Comparison of ENCODE assay signal across 15 cellular contexts in genomic region chr17:69637399-69638165, GRCh38.
DNase-seq lines count a peak whose midpoint lies in the region; ATAC-seq lines count a peak whose summit lies in the region.
"Had no signal": no experiment of that assay in that cellular context is flagged by ENCODE, and none has a peak within 500 bp of the region (broad histone marks: within the 10 kb centered on the region; RNA-seq: fewer than 3 reads in every experiment).

No MANE protein-coding gene starts in this region.

- peaks cover 27% of the 10 kb centered on the region for H3K4me1 ChIP-seq in adipocyte (ENCODE audit: control insufficient read depth, insufficient read depth, low read length)

- H3K4me3 ChIP-seq in adipocyte (ENCODE audit: low read length) (no peak overlapping the region), skeletal muscle cell (ENCODE audit: low read depth, low read length) (no peak overlapping the region)

- no peak overlapping the region for H3K9ac ChIP-seq in adipocyte (ENCODE audit: low read length)

- DNase-seq in G401 (ENCODE audit: low spot score), result peak; percentile 15
- DNase-seq in adipocyte (ENCODE audit: low read depth), result peak; percentile 39
- peak; percentile 5 for DNase-seq in globus pallidus (ENCODE audit: low spot score)
- DNase-seq in skeletal muscle cell (ENCODE audit: low read depth), result peak; percentile 82
- DNase-seq in stimulated activated naive CD4-positive, alpha-beta T cell treated with Interleukin-2 at 50 U/mL for 16 hours (lab: John Stamatoyannopoulos, UW), result no peak
- no peak for DNase-seq in DMS153 (lab: John Stamatoyannopoulos, UW)
- DNase-seq: activated CD4-positive, alpha-beta T cell treated with anti-CD3 and anti-CD28 coated beads, Interleukin-2, amount 10 ng/mL, durations not matched to agents 24 days and 14 days; activated T-cell treated with anti-CD3 and anti-CD28 coated beads, Interleukin-2, amount 50 U/mL, for 24 hours; CD4-positive, CD25-positive, alpha-beta regulatory T cell; dermis blood vessel endothelial cell; NCI-H2081 treated with DMSO at 0.1 percent for 48 hours; NCI-H748 treated with DMSO at 0.1 percent for 48 hours had no signal

- no peak for ATAC-seq in HG03521 (IDR thresholded peaks at IDR 0.05; ENCODE audit: unreplicated experiment)
- ATAC-seq in esophagus mucosa, result no peak
- ATAC-seq: foreskin keratinocyte had no signal

- in situ Hi-C loops in G401 (cut with HindIII; ENCODE audit: low sequenced_read_pairs), result no loop called here

- H3K9me3 ChIP-seq in adipocyte (ENCODE audit: control insufficient read depth, low read length), result no peaks in the 10 kb centered on the region

- H3K36me3 ChIP-seq in adipocyte (ENCODE audit: control insufficient read depth, insufficient read depth, low read length, severe bottlenecking), result no peaks in the 10 kb centered on the region

- H3K27me3 ChIP-seq in adipocyte (replicated peaks; ENCODE audit: control insufficient read depth, insufficient read depth, low read length), result no peaks in the 10 kb centered on the region
- H3K27me3 ChIP-seq: foreskin keratinocyte had no signal

Comparison
In these comparisons a context has a peak if more than half of its experiments do, and no peak if none do; other contexts are left out.
1. DNase-seq: peak in G401 (single experiment), adipocyte (single experiment), globus pallidus (single experiment) and skeletal muscle cell (single experiment); none in stimulated activated naive CD4-positive, alpha-beta T cell treated with Interleukin-2 at 50 U/mL for 16 hours (single experiment) and DMS153 (single experiment).